Comparison of ENCODE assay signal across 8 cellular contexts in the genomic region with DNA sequence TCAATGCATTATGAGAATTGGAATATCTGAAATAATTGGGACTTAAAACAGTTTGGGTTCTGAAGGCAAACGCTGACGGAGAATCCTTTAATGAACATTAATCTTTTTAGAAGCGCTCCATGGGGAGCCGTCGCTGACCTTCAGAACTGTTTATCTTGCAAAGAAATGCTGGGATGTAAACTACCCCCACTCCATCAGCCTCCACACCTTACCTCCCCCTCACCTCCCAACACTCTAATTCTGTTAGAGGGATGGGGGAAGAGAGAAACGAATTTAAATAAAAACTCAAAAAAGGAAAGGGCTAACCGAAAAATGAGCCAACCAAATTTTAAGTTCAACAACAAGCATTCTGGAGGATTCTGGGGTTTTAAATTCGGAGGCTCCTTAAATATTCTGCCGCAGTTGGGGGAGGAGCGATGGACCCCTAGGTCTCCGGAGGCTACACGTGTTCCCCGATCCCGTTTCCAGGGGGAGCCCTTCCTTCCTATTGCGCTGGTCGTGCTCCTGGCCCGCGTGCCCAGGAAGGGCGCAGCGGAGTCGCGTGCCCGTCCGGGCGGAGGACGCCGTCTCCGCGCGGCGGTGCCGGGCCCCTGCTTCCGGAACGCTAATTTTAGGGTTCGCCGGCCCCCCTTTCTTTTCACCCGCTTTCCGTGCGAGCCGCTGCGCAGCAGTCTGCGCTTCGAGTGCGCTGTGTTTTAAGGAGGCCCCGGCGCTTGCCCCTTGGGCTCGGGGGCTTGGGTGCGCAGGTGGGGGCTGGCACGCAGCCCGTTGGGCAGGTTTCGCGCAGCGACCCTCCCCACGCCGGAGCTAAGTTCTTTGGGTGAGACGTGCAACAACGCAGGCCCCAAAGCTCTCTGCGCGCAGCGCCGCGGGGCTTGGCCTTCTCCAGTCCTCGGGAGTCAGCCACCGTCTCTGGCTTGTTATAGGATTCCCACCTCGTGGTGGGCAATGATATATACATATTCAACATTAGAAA. TPM values are rescaled to one million over a fixed set of nuclear protein-coding genes. Genes with fewer than 3 reads are reported as not detected.
DNase-seq lines count a peak whose midpoint lies in the region; ATAC-seq and TF ChIP-seq lines count a peak whose summit lies in the region.

No MANE protein-coding gene starts in this region.

- CTCF ChIA-PET in activated naive CD4-positive, alpha-beta T cell treated with anti-CD3 and anti-CD28 coated beads for 36 hours (lab: Charles Lee) = no interaction called here

- H3K36me3 ChIP-seq in vagina = no peaks in the 10 kb centered on the region

- ATAC-seq in HG03565 (IDR thresholded peaks at IDR 0.05; ENCODE audit: unreplicated experiment) = no peak

- H3K27ac Mint-ChIP-seq in activated naive CD4-positive, alpha-beta T cell treated with anti-CD3 and anti-CD28 coated beads for 36 hours = no peak overlapping the region
- peak overlapping the region in 1 of 3 experiments; percentile 7 for H3K27ac Mint-ChIP-seq in nephron

- H3K4me3 ChIP-seq in foreskin fibroblast (ENCODE audit: low read depth in 1 of 2, low read length in 2 of 2) (peak overlapping the region; percentile 54 to 58), vagina (peak overlapping the region; percentile 41 to 49)

- peaks cover 29% of the 10 kb centered on the region for H3K4me1 Mint-ChIP-seq in activated naive CD4-positive, alpha-beta T cell treated with anti-CD3 and anti-CD28 coated beads for 36 hours (ENCODE audit: low read depth)
- H3K4me1 Mint-ChIP-seq in nephron = peaks cover 9% of the 10 kb centered on the region

- H3K9me3 ChIP-seq in vagina = no peaks in the 10 kb centered on the region

- peak; percentile 59 for DNase-seq in DMS79 treated with DMSO at 0.1 percent for 48 hours (lab: John Stamatoyannopoulos, UW)
- DNase-seq in HCEC 1CT = peak; percentile 57
- DNase-seq in NCI-H460 (ENCODE audit: extremely low read depth, low read depth) = peak; percentile 75
- peak; percentile 35 for DNase-seq in activated naive CD4-positive, alpha-beta T cell treated with anti-CD3 and anti-CD28 coated beads for 36 hours
- peak; percentile 56 to 84 for DNase-seq in foreskin fibroblast
- no peak for DNase-seq in vagina (ENCODE audit: extremely low spot score in 2 of 2)

- intact Hi-C loops in activated naive CD4-positive, alpha-beta T cell treated with anti-CD3 and anti-CD28 coated beads for 36 hours (cut with micrococcal nuclease) = loop anchor here (1.0 to 10.0 kb wide), 4 partner anchors 11 to 1083 kb away; partner anchors contain the start of genes JAK1, LEPR and LEPROT
- intact Hi-C loops in vagina (cut with DNase I) = no loop called here

- peaks cover 16% of the 10 kb centered on the region for H3K27me3 Mint-ChIP-seq in activated naive CD4-positive, alpha-beta T cell treated with anti-CD3 and anti-CD28 coated beads for 36 hours (ENCODE audit: low read depth)
- peaks cover 61% of the 10 kb centered on the region for H3K27me3 Mint-ChIP-seq in nephron (ENCODE audit: low read depth)

- TF ChIP-seq CTCF in foreskin fibroblast (IDR thresholded peaks at IDR 0.05; ENCODE audit: low read depth, low read length) (peak; percentile 44), nephron (IDR thresholded peaks at IDR 0.05; ENCODE audit: unreplicated experiment in 3 of 3) (peak in 2 of 3 experiments; percentile 13 to 33), vagina (IDR thresholded peaks at IDR 0.05) (no peak)

- H3K27ac ChIP-seq in vagina = no peak overlapping the region

- H3K4me3 Mint-ChIP-seq in activated naive CD4-positive, alpha-beta T cell treated with anti-CD3 and anti-CD28 coated beads for 36 hours = peak overlapping the region; percentile 35
- peak overlapping the region; percentile 81 to 83 (median 82) for H3K4me3 Mint-ChIP-seq in nephron

- H3K9me3 Mint-ChIP-seq in activated naive CD4-positive, alpha-beta T cell treated with anti-CD3 and anti-CD28 coated beads for 36 hours = no peaks in the 10 kb centered on the region
- H3K9me3 Mint-ChIP-seq in nephron = no peaks in the 10 kb centered on the region

- no peaks in the 10 kb centered on the region for H3K27me3 ChIP-seq in vagina

- no peaks in the 10 kb centered on the region for H3K36me3 Mint-ChIP-seq in activated naive CD4-positive, alpha-beta T cell treated with anti-CD3 and anti-CD28 coated beads for 36 hours (ENCODE audit: low read depth)
- no peaks in the 10 kb centered on the region for H3K36me3 Mint-ChIP-seq in nephron (ENCODE audit: low read depth)

- TF ChIP-seq POLR2A in vagina (IDR thresholded peaks at IDR 0.05) = no peak

- peaks cover 18% of the 10 kb centered on the region for H3K4me1 ChIP-seq in vagina

RNA-seq across cellular contexts. Expression of gene DNAJC6, which starts 43.8 kb away (rescaled TPM):
- total RNA-seq in NCI-H460 (2014; rRNA removed; shearing (Covaris generic)) = 16.9 and 18.6 TPM in 2 replicates
- 11.5 and 15.2 TPM in 2 replicates for polyA plus RNA-seq in NCI-H460 (2014; cell fraction: nucleus; rRNA removed)
- 1 to 10 TPM; 2.0 to 2.6 TPM for total RNA-seq in activated naive CD4-positive, alpha-beta T cell treated with anti-CD3 and anti-CD28 coated beads for 36 hours
- total RNA-seq in vagina = 5.6 TPM

Comparison
In these comparisons a context has a peak if more than half of its experiments do, and no peak if none do; other contexts are left out.
1. DNase-seq: peak in DMS79 treated with DMSO at 0.1 percent for 48 hours (single experiment), HCEC 1CT (single experiment), NCI-H460 (single experiment), activated naive CD4-positive, alpha-beta T cell treated with anti-CD3 and anti-CD28 coated beads for 36 hours (single experiment) and foreskin fibroblast (2 of 2); none in vagina (0 of 2).
2. CTCF ChIP-seq: peak in foreskin fibroblast (single experiment) and nephron (2 of 3); none in vagina (0 of 3).